1 cellular context compared by ENCODE assay signal in the genomic region with DNA sequence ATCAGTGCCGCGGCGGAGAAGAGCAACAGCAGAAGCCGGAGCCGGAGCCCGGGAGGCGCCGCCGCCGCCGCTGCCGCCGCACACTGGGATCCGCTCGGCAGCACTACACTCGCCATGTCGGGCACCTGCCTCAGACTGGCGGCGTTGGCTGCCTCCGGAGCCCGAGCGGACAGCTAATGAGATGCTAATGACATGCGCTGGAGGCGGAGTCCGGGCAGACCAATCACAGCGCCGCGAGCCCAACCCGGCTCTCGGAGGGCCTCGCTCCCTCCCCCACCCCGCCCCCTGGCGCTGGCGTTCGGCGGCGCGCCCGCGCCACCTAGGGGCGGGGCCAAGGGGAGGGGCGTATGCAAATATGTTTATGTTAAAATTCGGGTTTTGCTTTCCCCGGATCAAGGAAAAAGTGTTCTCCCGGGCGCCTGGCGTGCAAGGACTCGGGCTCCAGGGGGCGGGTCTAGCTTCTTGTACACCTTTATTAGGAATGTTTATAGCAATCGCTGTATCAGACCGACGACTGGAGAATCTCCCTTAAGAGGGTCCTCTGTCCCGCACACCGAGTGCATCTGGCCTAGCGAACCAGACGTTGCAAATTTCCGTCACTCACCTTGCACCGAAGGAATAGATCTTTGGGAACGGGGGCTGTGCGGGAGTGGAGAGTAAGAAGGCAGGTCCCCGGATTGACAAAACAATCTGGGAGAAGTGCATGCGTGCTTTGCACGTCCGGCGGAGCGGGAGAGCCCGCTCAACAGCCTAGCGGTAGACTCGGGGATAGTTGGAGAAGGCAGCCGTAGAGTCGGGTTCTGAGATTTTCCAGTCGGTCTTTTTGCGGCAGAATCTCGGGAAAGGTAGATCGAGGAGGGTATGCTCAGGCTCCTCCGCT.
TF ChIP-seq lines count a peak whose summit lies in the region.

Gene CADM1 (minus strand): TSS at position 137 of the 880 bp plus-strand sequence.

TF ChIP-seq in SK-N-SH treated with all-trans-retinoic acid at 6 μM for 48 hours, 23 proteins besides CTCF, POLR2A, EP300 and RAD21 (continued from another document):
- no peak for TF ChIP-seq CSRNP3 (CRISPR knock-in tag; IDR thresholded peaks at IDR 0.05)
- TF ChIP-seq RARB (CRISPR knock-in tag; IDR thresholded peaks at IDR 0.05): no peak
- TF ChIP-seq PPARA (CRISPR knock-in tag; IDR thresholded peaks at IDR 0.05; ENCODE audit: borderline replicate concordance): no peak
